In the genomic region with DNA sequence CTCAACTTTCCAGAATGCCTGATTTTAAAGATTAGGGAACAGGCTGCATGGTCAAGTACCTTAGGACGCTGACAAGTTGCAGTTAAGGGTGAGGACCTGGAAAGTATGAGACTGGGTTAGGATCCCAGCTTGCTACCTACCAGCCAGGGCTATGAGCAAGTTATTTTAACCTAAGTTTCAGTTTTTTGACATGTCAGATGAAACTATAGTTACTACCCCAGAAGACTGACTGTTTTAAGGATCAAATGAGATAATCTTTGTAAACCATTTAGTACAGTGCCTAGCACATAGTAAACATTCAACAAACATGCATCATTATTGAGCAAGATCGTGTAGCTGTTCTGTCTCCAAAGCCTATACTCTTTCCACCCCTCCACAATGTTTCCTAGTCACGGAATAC, we compare ENCODE assay signal across 14 cellular contexts. TPM values are rescaled to one million over a fixed set of nuclear protein-coding genes. Genes with fewer than 3 reads are reported as not detected.
A peak's percentile ranks its signal among the peaks of the same experiment; 100 is the strongest.
DNase-seq lines count a peak whose midpoint lies in the region; ATAC-seq and TF ChIP-seq lines count a peak whose summit lies in the region.
"Had no signal": no experiment of that assay in that cellular context is flagged by ENCODE, and none has a peak within 500 bp of the region (broad histone marks: within the 10 kb centered on the region; RNA-seq: fewer than 3 reads in every experiment).

No MANE protein-coding gene starts in this region.

- peaks cover 0 to 26% (median 0%) of the 10 kb centered on the region in 3 donors for H3K36me3 ChIP-seq in Peyer's patch
- peaks cover 14% of the 10 kb centered on the region for H3K36me3 ChIP-seq in A673 (ENCODE audit: insufficient read depth, low read length, poor library complexity, severe bottlenecking)

- H3K9me3 ChIP-seq in Peyer's patch (no peaks in the 10 kb centered on the region), A673 (ENCODE audit: low read depth, low read length, poor library complexity, severe bottlenecking) (no peaks in the 10 kb centered on the region)
- H3K9me3 ChIP-seq: A549 had no signal

- no TSS peak for BruUV-seq in A673 (replicated peaks; lab: Mats Ljungman, UMichigan)

- H3K4me3 ChIP-seq in Peyer's patch: no peak overlapping the region
- no peak overlapping the region for H3K4me3 ChIP-seq in skin epidermis
- no peak overlapping the region for H3K4me3 ChIP-seq in A673 (ENCODE audit: low read depth, low read length, poor library complexity, severe bottlenecking)
- H3K4me3 ChIP-seq: A549 had no signal

- DNase-seq in activated CD4-positive, CD25-positive, alpha-beta regulatory T cell (lab: John Stamatoyannopoulos, UW): no peak
- DNase-seq in Peyer's patch (no peak), A673 (ENCODE audit: low spot score) (no peak), 8988T (no peak), NCI-H1417 (lab: John Stamatoyannopoulos, UW) (no peak)
- DNase-seq: IMR-90; NCI-H146; NCI-H526 treated with DMSO at 0.1 percent for 48 hours; stimulated activated CD4-positive, alpha-beta T cell treated with anti-CD3 and anti-CD28 coated beads, Interleukin-12 subunit alpha, Interleukin-12 subunit beta, amount 100 ng/mL, for 4 hours had no signal

- peaks cover 87% of the 10 kb centered on the region for H3K4me1 Mint-ChIP-seq in dendritic cell treated with granulocyte-macrophage colony-stimulating factor and Interleukin-4, amounts not matched to agents 40 ng/mL and 50 ng/mL, for 4 days (ENCODE audit: low read depth)

- H3K27ac ChIP-seq in Peyer's patch: peak overlapping the region; percentile 49 to 82 (median 66)
- H3K27ac ChIP-seq in skin epidermis: peak overlapping the region in 14 of 21 experiments; percentile 34 to 90 (median 72)
- no peak overlapping the region for H3K27ac ChIP-seq in A673 (ENCODE audit: low read depth, low read length, poor library complexity, severe bottlenecking)
- H3K27ac ChIP-seq: A549, epithelial cell of prostate had no signal

- intact Hi-C loops in dendritic cell treated with granulocyte-macrophage colony-stimulating factor and Interleukin-4, amounts not matched to agents 40 ng/mL and 50 ng/mL, for 4 days (cut with micrococcal nuclease): no loop called here
- intact Hi-C loops in A673 (cut with micrococcal nuclease; ENCODE audit: unreplicated experiment): no loop called here

- H3K9me3 Mint-ChIP-seq in dendritic cell treated with granulocyte-macrophage colony-stimulating factor and Interleukin-4, amounts not matched to agents 40 ng/mL and 50 ng/mL, for 4 days: no peaks in the 10 kb centered on the region

- peak overlapping the region; percentile 95 for H3K27ac Mint-ChIP-seq in dendritic cell treated with granulocyte-macrophage colony-stimulating factor and Interleukin-4, amounts not matched to agents 40 ng/mL and 50 ng/mL, for 4 days

- no peak for TF ChIP-seq CTCF in Peyer's patch (IDR thresholded peaks at IDR 0.05)
- TF ChIP-seq CTCF in A673 (conservative IDR thresholded peaks at IDR 0.05; ENCODE audit: low read depth, low read length): no peak

- H3K27me3 Mint-ChIP-seq in dendritic cell treated with granulocyte-macrophage colony-stimulating factor and Interleukin-4, amounts not matched to agents 40 ng/mL and 50 ng/mL, for 4 days: no peaks in the 10 kb centered on the region

- CTCF ChIA-PET in A673 (lab: Charles Lee): no interaction called here

- no peak for TF ChIP-seq POLR2A in Peyer's patch (IDR thresholded peaks at IDR 0.05)

- H3K36me3 Mint-ChIP-seq in dendritic cell treated with granulocyte-macrophage colony-stimulating factor and Interleukin-4, amounts not matched to agents 40 ng/mL and 50 ng/mL, for 4 days (ENCODE audit: low read depth): peaks cover 96% of the 10 kb centered on the region

- POLR2A ChIA-PET in A673 (lab: Charles Lee; ENCODE audit: low non-redundant PET): no interaction called here

- no peaks in the 10 kb centered on the region for H3K27me3 ChIP-seq in Peyer's patch
- H3K27me3 ChIP-seq in A673 (replicated peaks; ENCODE audit: insufficient read depth, low read depth, low read length, poor library complexity): no peaks in the 10 kb centered on the region

- ATAC-seq in activated CD4-positive, CD25-positive, alpha-beta regulatory T cell treated with anti-CD3 and anti-CD28 coated beads, Interleukin-2, amount 50 U/mL, for 24 hours: peak; percentile 8 to 29
- ATAC-seq: A549 had no signal

- H3K4me3 Mint-ChIP-seq in dendritic cell treated with granulocyte-macrophage colony-stimulating factor and Interleukin-4, amounts not matched to agents 40 ng/mL and 50 ng/mL, for 4 days: no peak overlapping the region

- H3K4me1 ChIP-seq in Peyer's patch (peaks cover 0 to 45% (median 11%) of the 10 kb centered on the region in 4 donors), A673 (ENCODE audit: insufficient read depth, low read length, poor library complexity, severe bottlenecking) (no peaks in the 10 kb centered on the region)
- H3K4me1 ChIP-seq: A549 had no signal

RNA-seq across cellular contexts. Expression of a gene that starts 14.4 kb away (rescaled TPM):
- total RNA-seq in Peyer's patch: 10 to 100 TPM in 3 of 4 donors, 1 to 10 TPM in 1; 8.1 to 86.6 (median 22.8) TPM
- 2.0 and 5.0 TPM in 2 replicates for total RNA-seq in A673 (2021)

RNA-seq across cellular contexts. Expression of a gene that starts 27.6 kb away (rescaled TPM):
- total RNA-seq in Peyer's patch: 10 to 100 TPM in 2 of 4 donors, 1 to 10 TPM in 2; 8.2 to 23.1 (median 10.0) TPM
- total RNA-seq in A673 (2021): 73.6 and 88.9 TPM in 2 replicates

RNA-seq across cellular contexts. Expression of a gene that starts 48.1 kb away (rescaled TPM):
- total RNA-seq in Peyer's patch (10 to 100 TPM in 3 of 4 donors, 1 to 10 TPM in 1; 6.6 to 43.4 (median 31.6) TPM), A673 (2021) (0.61 and 0.62 TPM in 2 replicates)
- total RNA-seq: IMR-90 had no signal

RNA-seq across cellular contexts. Expression of a gene that starts 56.2 kb away (rescaled TPM):
- total RNA-seq in Peyer's patch (10 to 100 TPM; 19.1 to 82.5 (median 27.0) TPM), A673 (2021) (60.9 and 68.8 TPM in 2 replicates)
